ENCODE assay signal across 17 cellular contexts in genomic region chr5:116378007-116378831, GRCh38.
DNase-seq lines count a peak whose midpoint lies in the region; ATAC-seq and TF ChIP-seq lines count a peak whose summit lies in the region.
"Had no signal": no experiment of that assay in that cellular context is flagged by ENCODE, and none has a peak within 500 bp of the region (broad histone marks: within the 10 kb centered on the region; RNA-seq: fewer than 3 reads in every experiment).

No MANE protein-coding gene starts in this region.

- H3K9me2 ChIP-seq in SK-N-SH: no peaks in the 10 kb centered on the region

- H3K27me3 Mint-ChIP-seq in endodermal cell (ENCODE audit: insufficient read depth): no peaks in the 10 kb centered on the region
- H3K27me3 Mint-ChIP-seq: IgD-negative memory B cell, T-cell had no signal

- H2AFZ ChIP-seq in SK-N-SH (ENCODE audit: low read depth): no peak overlapping the region

- no peaks in the 10 kb centered on the region for H3K9me3 Mint-ChIP-seq in endodermal cell
- H3K9me3 Mint-ChIP-seq: IgD-negative memory B cell, T-cell had no signal

- DNase-seq in SK-N-SH: peak; percentile 27
- peak; percentile 67 for DNase-seq in NCI-H345 (lab: John Stamatoyannopoulos, UW)
- DNase-seq in endodermal cell: peak; percentile 43
- peak; percentile 42 for DNase-seq in gastrocnemius medialis
- DNase-seq in body of pancreas: no peak
- no peak for DNase-seq in left colon
- DNase-seq: activated CD4-positive, alpha-beta T cell treated with anti-CD3 and anti-CD28 coated beads, Interleukin-2, amount 50 U/mL, for 1 hour; DMS53; erythroblast; small intestine; T-cell; thyroid gland had no signal

- no peak for TF ChIP-seq POLR2A in gastrocnemius medialis (IDR thresholded peaks at IDR 0.05)
- TF ChIP-seq POLR2A in body of pancreas (IDR thresholded peaks at IDR 0.05): no peak

- intact Hi-C loops in gastrocnemius medialis (cut with DNase I; ENCODE audit: low total_unique reads): loop anchor here (10.0 kb wide), 1 partner anchor 157 kb away; no protein-coding TSS in a partner anchor
- intact Hi-C loops in body of pancreas (cut with DNase I): no loop called here
- intact Hi-C loops in left colon (cut with DNase I, micrococcal nuclease): no loop called here

- H3K4me1 ChIP-seq in SK-N-SH (ENCODE audit: control insufficient read depth in 1 of 2, insufficient read depth in 2 of 2, low read depth in 1 of 2, low read length in 1 of 2) (peaks cover 0 to 13% of the 10 kb centered on the region in 2 experiments; a peak in 1 of 4 replicates), endodermal cell (ENCODE audit: control insufficient read depth, insufficient read depth, low read length) (peaks cover 15% of the 10 kb centered on the region), gastrocnemius medialis (peaks cover 53 to 61% of the 10 kb centered on the region in 2 donors), body of pancreas (no peaks in the 10 kb centered on the region)
- H3K4me1 ChIP-seq: breast epithelium, HAP-1, thyroid gland had no signal

- no peak overlapping the region for H3K4me3 ChIP-seq in SK-N-SH (ENCODE audit: low read depth in 2 of 2, low read length in 1 of 2)
- no peak overlapping the region for H3K4me3 ChIP-seq in endodermal cell (ENCODE audit: low read length)
- H3K4me3 ChIP-seq in gastrocnemius medialis: no peak overlapping the region
- H3K4me3 ChIP-seq in body of pancreas: no peak overlapping the region
- H3K4me3 ChIP-seq: breast epithelium, HAP-1, thyroid gland had no signal

- H4K20me1 ChIP-seq in SK-N-SH (ENCODE audit: insufficient read depth): no peaks in the 10 kb centered on the region

- CTCF ChIA-PET in SK-N-SH (lab: Yijun Ruan, JAX): no interaction called here

- peak overlapping the region in 1 of 2 experiments; percentile 50; a peak in 1 of 4 replicates for H3K27ac ChIP-seq in SK-N-SH (ENCODE audit: low read depth in 2 of 2, low read length in 1 of 2)
- peak overlapping the region; percentile 76 for H3K27ac ChIP-seq in endodermal cell (ENCODE audit: low read depth, low read length)
- H3K27ac ChIP-seq in gastrocnemius medialis: peak overlapping the region; percentile 3 to 82 (median 36)
- no peak overlapping the region for H3K27ac ChIP-seq in body of pancreas
- H3K27ac ChIP-seq: breast epithelium, thyroid gland had no signal

- in situ Hi-C loops in gastrocnemius medialis (cut with MboI; ENCODE audit: low sequenced_read_pairs in 4 of 4): no loop called here

- H3K27me3 ChIP-seq in SK-N-SH (ENCODE audit: insufficient read depth) (no peaks in the 10 kb centered on the region), endodermal cell (ENCODE audit: control insufficient read depth, insufficient read depth, low read length, poor library complexity, severe bottlenecking) (no peaks in the 10 kb centered on the region), gastrocnemius medialis (no peaks in the 10 kb centered on the region), body of pancreas (no peaks in the 10 kb centered on the region)
- H3K27me3 ChIP-seq: breast epithelium, thyroid gland had no signal

- H3K4me3 Mint-ChIP-seq in endodermal cell: no peak overlapping the region
- H3K4me3 Mint-ChIP-seq: IgD-negative memory B cell, T-cell had no signal

- H3K27ac Mint-ChIP-seq in endodermal cell: peak overlapping the region; percentile 57
- H3K27ac Mint-ChIP-seq: IgD-negative memory B cell, T-cell had no signal

- H3K9me3 ChIP-seq in SK-N-SH: no peaks in the 10 kb centered on the region
- H3K9me3 ChIP-seq in endodermal cell (ENCODE audit: control insufficient read depth, low read length): no peaks in the 10 kb centered on the region
- no peaks in the 10 kb centered on the region for H3K9me3 ChIP-seq in gastrocnemius medialis
- H3K9me3 ChIP-seq in body of pancreas: no peaks in the 10 kb centered on the region
- H3K9me3 ChIP-seq: breast epithelium, HAP-1, thyroid gland had no signal

- no peak for ATAC-seq in SK-N-SH treated with all-trans-retinoic acid at 6 μM for 48 hours
- peak; percentile 43 to 64 for ATAC-seq in gastrocnemius medialis
- ATAC-seq in body of pancreas: no peak
- no peak for ATAC-seq in GM21390 (IDR thresholded peaks at IDR 0.05; ENCODE audit: unreplicated experiment)
- ATAC-seq in left colon: no peak
- ATAC-seq: T-cell had no signal

- H3K36me3 Mint-ChIP-seq in endodermal cell (ENCODE audit: low read depth): no peaks in the 10 kb centered on the region

- POLR2A ChIA-PET in SK-N-SH (lab: Yijun Ruan, JAX): no interaction called here

- TF ChIP-seq CTCF in SK-N-SH (IDR thresholded peaks at IDR 0.05) (no peak), endodermal cell (conservative IDR thresholded peaks at IDR 0.05) (no peak), gastrocnemius medialis (IDR thresholded peaks at IDR 0.05 in 4 of 5, conservative IDR thresholded peaks at IDR 0.05 in 1 of 5) (no peak), body of pancreas (IDR thresholded peaks at IDR 0.05) (no peak)

- no peak for TF ChIP-seq EP300 in SK-N-SH (IDR thresholded peaks at IDR 0.05; ENCODE audit: borderline replicate concordance in 1 of 2, low read depth in 1 of 2, low read length in 1 of 2)

- WGBS in SK-N-SH (ENCODE audit: low lambda C conversion rate): 74% methylated on average over 10 of the region's 12 CpGs
- WGBS in endodermal cell (ENCODE audit: insufficient coverage in 1 of 2, insufficient read length in 1 of 2), 2 experiments: 87 to 88% methylated on average over 7 to 12 of the region's 12 CpGs
- 86 to 90% methylated on average over 9 to 12 of the region's 12 CpGs for WGBS in body of pancreas, 2 donors

- TF ChIP-seq RAD21 in SK-N-SH (IDR thresholded peaks at IDR 0.05; ENCODE audit: low read length): no peak

- H3K9ac ChIP-seq in SK-N-SH (no peak overlapping the region), endodermal cell (ENCODE audit: extremely low read depth, low read length, poor library complexity, severe bottlenecking) (no peak overlapping the region)

- H3K4me2 ChIP-seq in SK-N-SH: no peak overlapping the region

- H3K4me1 Mint-ChIP-seq in endodermal cell: peaks cover 47% of the 10 kb centered on the region
- H3K4me1 Mint-ChIP-seq: IgD-negative memory B cell, T-cell had no signal

- H3K36me3 ChIP-seq in SK-N-SH (replicated peaks in 1 of 2; ENCODE audit: control insufficient read depth in 1 of 2, insufficient read depth in 2 of 2, low read length in 1 of 2) (no peaks in the 10 kb centered on the region), endodermal cell (ENCODE audit: control insufficient read depth, insufficient read depth, low read length) (no peaks in the 10 kb centered on the region), gastrocnemius medialis (no peaks in the 10 kb centered on the region), body of pancreas (replicated peaks in 1 of 2; ENCODE audit: insufficient read depth in 1 of 2, low read depth in 2 of 2) (no peaks in the 10 kb centered on the region)
- H3K36me3 ChIP-seq: breast epithelium, HAP-1, thyroid gland had no signal

- no peaks in the 10 kb centered on the region for H3F3A ChIP-seq in SK-N-SH (replicated peaks; ENCODE audit: insufficient read depth)

- no peaks in the 10 kb centered on the region for H3K79me2 ChIP-seq in SK-N-SH (ENCODE audit: insufficient read depth)

TF ChIP-seq in SK-N-SH, 30 proteins besides CTCF, POLR2A, EP300 and RAD21 (continues in another document):
- no peak for TF ChIP-seq EZH2phosphoT487 (IDR thresholded peaks at IDR 0.05; ENCODE audit: borderline replicate concordance, low read depth)
- TF ChIP-seq RFX5 (IDR thresholded peaks at IDR 0.05; ENCODE audit: low read length): no peak
- no peak for TF ChIP-seq FOXM1 (IDR thresholded peaks at IDR 0.05; ENCODE audit: low read depth)
- TF ChIP-seq MAX (IDR thresholded peaks at IDR 0.05; ENCODE audit: low read depth): no peak
- no peak for TF ChIP-seq ELF1 (IDR thresholded peaks at IDR 0.05)
- no peak for TF ChIP-seq IRF3 (IDR thresholded peaks at IDR 0.05; ENCODE audit: low read depth, low read length)

TF ChIP-seq in SK-N-SH treated with all-trans-retinoic acid at 6 μM for 48 hours, 23 proteins besides CTCF, POLR2A, EP300 and RAD21:
- TF ChIP-seq CSRNP3 (CRISPR knock-in tag; IDR thresholded peaks at IDR 0.05): no peak

Comparison
In these comparisons a context has a peak if more than half of its experiments do, and no peak if none do; other contexts are left out.
1. DNase-seq: peak in SK-N-SH (single experiment), NCI-H345 (single experiment), endodermal cell (single experiment) and gastrocnemius medialis (2 of 2); none in body of pancreas (0 of 4) and left colon (0 of 2).
2. H3K27ac ChIP-seq: peak in endodermal cell (single experiment) and gastrocnemius medialis (4 of 4); none in body of pancreas (0 of 4).
3. ATAC-seq: peak in gastrocnemius medialis (2 of 2); none in SK-N-SH treated with all-trans-retinoic acid at 6 μM for 48 hours (single experiment), body of pancreas (single experiment), GM21390 (single experiment) and left colon (single experiment).